1 cellular context compared by ENCODE assay signal in genomic region chr6:116036075-116036773, GRCh38.
A peak's percentile ranks its signal among the peaks of the same experiment; 100 is the strongest.
TF ChIP-seq lines count a peak whose summit lies in the region.

No MANE protein-coding gene starts in this region.

TF ChIP-seq in K562, 482 proteins besides CTCF, POLR2A, EP300 and RAD21 (continued from another document):
- TF ChIP-seq, protein P1, sequence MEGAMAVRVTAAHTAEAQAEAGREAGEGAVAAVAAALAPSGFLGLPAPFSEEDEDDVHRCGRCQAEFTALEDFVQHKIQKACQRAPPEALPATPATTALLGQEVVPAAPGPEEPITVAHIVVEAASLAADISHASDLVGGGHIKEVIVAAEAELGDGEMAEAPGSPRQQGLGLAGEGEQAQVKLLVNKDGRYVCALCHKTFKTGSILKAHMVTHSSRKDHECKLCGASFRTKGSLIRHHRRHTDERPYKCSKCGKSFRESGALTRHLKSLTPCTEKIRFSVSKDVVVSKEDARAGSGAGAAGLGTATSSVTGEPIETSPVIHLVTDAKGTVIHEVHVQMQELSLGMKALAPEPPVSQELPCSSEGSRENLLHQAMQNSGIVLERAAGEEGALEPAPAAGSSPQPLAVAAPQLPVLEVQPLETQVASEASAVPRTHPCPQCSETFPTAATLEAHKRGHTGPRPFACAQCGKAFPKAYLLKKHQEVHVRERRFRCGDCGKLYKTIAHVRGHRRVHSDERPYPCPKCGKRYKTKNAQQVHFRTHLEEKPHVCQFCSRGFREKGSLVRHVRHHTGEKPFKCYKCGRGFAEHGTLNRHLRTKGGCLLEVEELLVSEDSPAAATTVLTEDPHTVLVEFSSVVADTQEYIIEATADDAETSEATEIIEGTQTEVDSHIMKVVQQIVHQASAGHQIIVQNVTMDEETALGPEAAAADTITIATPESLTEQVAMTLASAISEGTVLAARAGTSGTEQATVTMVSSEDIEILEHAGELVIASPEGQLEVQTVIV (CRISPR knock-in tag; IDR thresholded peaks at IDR 0.05; ENCODE audit: borderline replicate concordance) = no peak
- TF ChIP-seq DPF2 (IDR thresholded peaks at IDR 0.05) (peak; percentile 37; the same call in 1 of the 2 replicates), ATF3 (IDR thresholded peaks at IDR 0.05) (peak; percentile 74), ATF3 (CRISPR knock-in tag; conservative IDR thresholded peaks at IDR 0.05) (no peak), ATF1 (CRISPR knock-in tag; IDR thresholded peaks at IDR 0.05) (no peak), ATF1 (tag; IDR thresholded peaks at IDR 0.05) (0 out of 2 replicates have a peak, but pooled peaks have one; percentile 6), CEBPB (tag; IDR thresholded peaks at IDR 0.05) (peak; percentile 51), SMAD4 (CRISPR knock-in tag; conservative IDR thresholded peaks at IDR 0.05) (no peak), PML (IDR thresholded peaks at IDR 0.05; ENCODE audit: low read length) (0 out of 2 replicates have a peak, but pooled peaks have one; percentile 40), GTF2E2 (tag; IDR thresholded peaks at IDR 0.05) (no peak), SAFB (IDR thresholded peaks at IDR 0.05; ENCODE audit: borderline replicate concordance, low read depth, low read length) (no peak), TAL1 (IDR thresholded peaks at IDR 0.05) (peak; percentile 43; the same call in 1 of the 2 replicates), TEAD1 (CRISPR knock-in tag; IDR thresholded peaks at IDR 0.05) (peak in 1 of 2 experiments; percentile 80; a peak in 2 of 4 replicates), CHD1 (IDR thresholded peaks at IDR 0.05; ENCODE audit: low read length) (no peak), MEIS2 (IDR thresholded peaks at IDR 0.05; ENCODE audit: partially characterized antibody) (peak; percentile 80), PBX2 (CRISPR knock-in tag; IDR thresholded peaks at IDR 0.05; ENCODE audit: low read depth) (no peak), PBX2 (tag; conservative IDR thresholded peaks at IDR 0.05; ENCODE audit: low read depth) (peak; percentile 48; the same call in 1 of the 2 replicates), CBFA2T3 (IDR thresholded peaks at IDR 0.05) (peak; percentile 59), KLF16 (IDR thresholded peaks at IDR 0.05) (peak; percentile 44; the same call in 1 of the 2 replicates), ARID1B (IDR thresholded peaks at IDR 0.05) (peak; percentile 74), GABPA (tag; conservative IDR thresholded peaks at IDR 0.05; ENCODE audit: low read depth) (no peak), CBX5 (IDR thresholded peaks at IDR 0.05; ENCODE audit: borderline replicate concordance, low read depth) (no peak), MITF (IDR thresholded peaks at IDR 0.05) (no peak), GABPB2 (CRISPR knock-in tag; conservative IDR thresholded peaks at IDR 0.05) (no peak), KDM1A (IDR thresholded peaks at IDR 0.05) (no peak)
- TF ChIP-seq, protein P2, sequence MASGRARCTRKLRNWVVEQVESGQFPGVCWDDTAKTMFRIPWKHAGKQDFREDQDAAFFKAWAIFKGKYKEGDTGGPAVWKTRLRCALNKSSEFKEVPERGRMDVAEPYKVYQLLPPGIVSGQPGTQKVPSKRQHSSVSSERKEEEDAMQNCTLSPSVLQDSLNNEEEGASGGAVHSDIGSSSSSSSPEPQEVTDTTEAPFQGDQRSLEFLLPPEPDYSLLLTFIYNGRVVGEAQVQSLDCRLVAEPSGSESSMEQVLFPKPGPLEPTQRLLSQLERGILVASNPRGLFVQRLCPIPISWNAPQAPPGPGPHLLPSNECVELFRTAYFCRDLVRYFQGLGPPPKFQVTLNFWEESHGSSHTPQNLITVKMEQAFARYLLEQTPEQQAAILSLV (tag; IDR thresholded peaks at IDR 0.05) = no peak
